In genomic region chr10:15169555-15170407, GRCh38 we compare ENCODE assay signal across 9 cellular contexts. TPM values are rescaled to one million over a fixed set of nuclear protein-coding genes. Genes with fewer than 3 reads are reported as not detected.
DNase-seq lines count a peak whose midpoint lies in the region; ATAC-seq and TF ChIP-seq lines count a peak whose summit lies in the region.
"Had no signal": no experiment of that assay in that cellular context is flagged by ENCODE, and none has a peak within 500 bp of the region (broad histone marks: within the 10 kb centered on the region; RNA-seq: fewer than 3 reads in every experiment).

No MANE protein-coding gene starts in this region.

- no peaks in the 10 kb centered on the region for H3K27me3 ChIP-seq in lower lobe of right lung (ENCODE audit: low read depth)
- H3K27me3 ChIP-seq: SJSA1 had no signal

- H3K27ac ChIP-seq in lower lobe of right lung: peak overlapping the region; percentile 66
- H3K27ac ChIP-seq in temporal lobe (ENCODE audit: low read depth, low read length): peak overlapping the region; percentile 70
- H3K27ac ChIP-seq: SJSA1 had no signal

- no peaks in the 10 kb centered on the region for H3K27me3 Mint-ChIP-seq in activated T-cell treated with anti-CD3 and anti-CD28 coated beads, Interleukin-2, amount 50 U/mL, for 72 hours (ENCODE audit: low read depth)

- H3K9me3 Mint-ChIP-seq in activated T-cell treated with anti-CD3 and anti-CD28 coated beads, Interleukin-2, amount 50 U/mL, for 72 hours: no peaks in the 10 kb centered on the region

- peak overlapping the region; percentile 77 to 88 for H3K4me3 Mint-ChIP-seq in activated T-cell treated with anti-CD3 and anti-CD28 coated beads, Interleukin-2, amount 50 U/mL, for 72 hours

- H3K9me3 ChIP-seq in lower lobe of right lung: no peaks in the 10 kb centered on the region
- H3K9me3 ChIP-seq: SJSA1 had no signal

- peaks cover 55% of the 10 kb centered on the region for H3K4me1 Mint-ChIP-seq in activated T-cell treated with anti-CD3 and anti-CD28 coated beads, Interleukin-2, amount 50 U/mL, for 72 hours (ENCODE audit: low read depth)

- H3K27ac Mint-ChIP-seq in activated T-cell treated with anti-CD3 and anti-CD28 coated beads, Interleukin-2, amount 50 U/mL, for 72 hours: peak overlapping the region; percentile 45

- DNase-seq in NCI-H2171 treated with DMSO at 0.1 percent for 48 hours (lab: John Stamatoyannopoulos, UW) (peak; percentile 34), NCI-H2171 (lab: John Stamatoyannopoulos, UW) (no peak), lower lobe of right lung (no peak), NCI-H146 (lab: John Stamatoyannopoulos, UW) (no peak), NCI-H1417 (lab: John Stamatoyannopoulos, UW) (no peak)
- peak; percentile 54 to 56 for DNase-seq in activated T-cell treated with anti-CD3 and anti-CD28 coated beads, Interleukin-2, amount 50 U/mL, for 72 hours

- TF ChIP-seq CTCF in lower lobe of right lung (IDR thresholded peaks at IDR 0.05): no peak

- H3K36me3 ChIP-seq in lower lobe of right lung: no peaks in the 10 kb centered on the region

- ATAC-seq in activated T-cell treated with anti-CD3 and anti-CD28 coated beads, Interleukin-2, amount 50 U/mL, for 72 hours (replicated peaks in 1 of 2): peak; percentile 15 to 16
- ATAC-seq in lower lobe of right lung: no peak
- no peak for ATAC-seq in GM18861 (IDR thresholded peaks at IDR 0.05; ENCODE audit: unreplicated experiment)

- peak overlapping the region; percentile 34 for H3K4me3 ChIP-seq in lower lobe of right lung

- intact Hi-C loops in lower lobe of right lung (cut with DNase I): no loop called here

- peaks cover 4 to 5% of the 10 kb centered on the region in 2 donors for H3K36me3 Mint-ChIP-seq in activated T-cell treated with anti-CD3 and anti-CD28 coated beads, Interleukin-2, amount 50 U/mL, for 72 hours (ENCODE audit: insufficient read depth in 2 of 2)

- peaks cover 39% of the 10 kb centered on the region for H3K4me1 ChIP-seq in lower lobe of right lung

RNA-seq across cellular contexts. Expression of gene NMT2, which starts 1.3 kb away (rescaled TPM):
- total RNA-seq in activated T-cell treated with anti-CD3 and anti-CD28 coated beads, Interleukin-2, amount 50 U/mL, for 72 hours: 10 to 100 TPM; 24.4 to 35.2 TPM
- total RNA-seq in lower lobe of right lung (10.2 TPM), temporal lobe (47.9 TPM)

Comparison
In these comparisons a context has a peak if more than half of its experiments do, and no peak if none do; other contexts are left out.
1. DNase-seq: peak in NCI-H2171 treated with DMSO at 0.1 percent for 48 hours (single experiment) and activated T-cell treated with anti-CD3 and anti-CD28 coated beads, Interleukin-2, amount 50 U/mL, for 72 hours (2 of 2); none in NCI-H2171 (single experiment), lower lobe of right lung (single experiment), NCI-H146 (single experiment) and NCI-H1417 (0 of 3).
2. ATAC-seq: peak in activated T-cell treated with anti-CD3 and anti-CD28 coated beads, Interleukin-2, amount 50 U/mL, for 72 hours (2 of 2); none in lower lobe of right lung (0 of 2) and GM18861 (single experiment).